8 cellular contexts compared by ENCODE assay signal in genomic region chr11:44950625-44951472, GRCh38.
DNase-seq lines count a peak whose midpoint lies in the region; ATAC-seq and TF ChIP-seq lines count a peak whose summit lies in the region.

TP53I11 (minus strand) TSS chr11:44950883; CDS start chr11:44938335, 12,548 bp downstream.

- H2AFZ ChIP-seq in MM.1S (ENCODE audit: low read length): peak within 1 kb of the TSS; percentile 78

- H3K36me3 ChIP-seq in MM.1S (replicated peaks; ENCODE audit: insufficient read depth, low read length): no peaks in the 10 kb centered on the region

- peak within 1 kb of the TSS; percentile 92 for H3K4me2 ChIP-seq in MM.1S (ENCODE audit: low read depth, low read length)

- H3K9me2 ChIP-seq in MM.1S (replicated peaks; ENCODE audit: insufficient read depth, low read length): no peaks in the 10 kb centered on the region

- H3K9ac ChIP-seq in MM.1S (ENCODE audit: low read length): peak within 1 kb of the TSS; percentile 55; the same call in 1 of the 2 replicates

- H3K27me3 ChIP-seq in MM.1S (replicated peaks; ENCODE audit: insufficient read depth, low read length): no peaks in the 10 kb centered on the region

- DNase-seq in DMS53 treated with DMSO at 0.1 percent for 48 hours (lab: John Stamatoyannopoulos, UW; ENCODE audit: unreplicated experiment): peak; percentile 45
- peak; percentile 52 for DNase-seq in MM.1S
- DNase-seq in activated CD4-positive, alpha-beta T cell treated with anti-CD3 and anti-CD28 coated beads for 1 hour: peak; percentile 43
- peak; percentile 55 for DNase-seq in choroid plexus epithelial cell (ENCODE audit: low read depth)
- DNase-seq in left kidney (ENCODE audit: low read depth, low spot score): peak; percentile 92
- DNase-seq in stimulated activated CD4-positive, alpha-beta T cell treated with anti-CD3 and anti-CD28 coated beads, Interleukin-2, amount 100 ng/mL, for 4 hours (ENCODE audit: low read depth): peak; percentile 71

- no peak for ATAC-seq in HG02852 (IDR thresholded peaks at IDR 0.05; ENCODE audit: unreplicated experiment)
- ATAC-seq in GM18861 (IDR thresholded peaks at IDR 0.05; ENCODE audit: unreplicated experiment): no peak

- H4K20me1 ChIP-seq in MM.1S (ENCODE audit: insufficient read depth, low read length): no peaks in the 10 kb centered on the region

- TF ChIP-seq CTCF in MM.1S (IDR thresholded peaks at IDR 0.05; ENCODE audit: low read length): peak; percentile 46
- TF ChIP-seq CTCF in choroid plexus epithelial cell (conservative IDR thresholded peaks at IDR 0.05; ENCODE audit: low read depth, low read length): peak; percentile 32

- H3K4me3 ChIP-seq in MM.1S (ENCODE audit: low read length) (peak within 1 kb of the TSS; percentile 83), choroid plexus epithelial cell (ENCODE audit: low read depth, low read length) (peak within 1 kb of the TSS; percentile 69)

- peaks cover 7% of the 10 kb centered on the region; the same call in 1 of the 2 replicates for H3K4me1 ChIP-seq in MM.1S (ENCODE audit: low read length)

- H3F3A ChIP-seq in MM.1S (ENCODE audit: insufficient read depth, low read length): no peaks in the 10 kb centered on the region

- H3K27ac ChIP-seq in MM.1S (ENCODE audit: low read length): no peak within 1 kb of the TSS

- H3K79me2 ChIP-seq in MM.1S (ENCODE audit: low read length): 0 out of 2 replicates have a peak, but pooled peaks cover 4% of the 10 kb centered on the region

- H3K9me3 ChIP-seq in MM.1S (replicated peaks; ENCODE audit: insufficient read depth, low read length): no peaks in the 10 kb centered on the region
